Comparison of ENCODE assay signal across 19 cellular contexts in the genomic region with DNA sequence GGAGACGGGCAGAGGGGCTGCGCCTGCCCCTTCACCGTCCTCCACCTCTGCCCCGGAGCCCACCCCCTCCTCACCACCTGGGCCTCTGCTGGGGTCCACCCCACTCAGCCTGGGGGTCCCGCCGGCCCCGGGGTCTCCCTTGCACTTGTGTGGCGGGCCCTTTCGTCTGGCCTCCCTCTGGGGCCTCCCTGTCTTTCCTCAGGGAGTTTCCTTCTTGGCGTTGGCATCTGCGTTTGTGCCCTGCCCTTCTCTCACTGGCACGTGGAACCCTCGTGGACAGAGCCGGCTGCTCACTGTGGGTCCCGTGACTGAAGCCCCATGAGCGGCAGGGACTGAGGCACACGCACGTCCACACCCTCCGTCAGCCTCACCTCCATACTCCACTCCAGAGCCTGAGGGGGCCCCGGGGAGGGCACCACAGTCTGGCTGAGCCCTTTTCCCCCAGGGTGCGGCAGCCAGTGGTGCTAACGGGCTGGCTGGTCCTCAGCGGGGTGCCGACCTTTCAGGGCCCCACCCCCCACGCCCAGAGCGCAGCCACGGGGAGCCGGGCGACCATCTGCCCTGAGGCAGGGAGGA. TPM values are rescaled to one million over a fixed set of nuclear protein-coding genes. Genes with fewer than 3 reads are reported as not detected.
DNase-seq lines count a peak whose midpoint lies in the region; ATAC-seq, FAIRE-seq and TF ChIP-seq lines count a peak whose summit lies in the region.
"Had no signal": no experiment of that assay in that cellular context is flagged by ENCODE, and none has a peak within 500 bp of the region (broad histone marks: within the 10 kb centered on the region; RNA-seq: fewer than 3 reads in every experiment).

No MANE protein-coding gene starts in this region.

- FAIRE-seq in H1 (lab: Jason Lieb, UNC), result no peak
- FAIRE-seq: G401.6 had no signal

- DNase-seq in AG08396 (ENCODE audit: low spot score), result peak; percentile 5
- peak; percentile 28 for DNase-seq in D341Med (ENCODE audit: low spot score)
- no peak for DNase-seq in H1 (ENCODE audit: low read depth in 1 of 2, low spot score in 2 of 2)
- DNase-seq in posterior vena cava (ENCODE audit: low spot score), result peak; percentile 78
- no peak for DNase-seq in progenitor cell of endocrine pancreas (ENCODE audit: low spot score, unreplicated experiment)
- no peak for DNase-seq in activated CD8-positive, alpha-beta T cell treated with anti-CD3 and anti-CD28 coated beads for 36 hours
- no peak for DNase-seq in CD4-positive, alpha-beta memory T cell
- DNase-seq: CD4-positive, alpha-beta T cell; Kasumi-1; NCI-H1694; NCI-H2081; NCI-H2171 treated with DMSO at 0.1 percent for 48 hours; NCI-H524 treated with DMSO at 0.1 percent for 48 hours; NCI-H82 had no signal

- H3K27me3 Mint-ChIP-seq in progenitor cell of endocrine pancreas, result no peaks in the 10 kb centered on the region
- no peaks in the 10 kb centered on the region for H3K27me3 Mint-ChIP-seq in activated CD8-positive, alpha-beta T cell treated with anti-CD3 and anti-CD28 coated beads for 36 hours
- no peaks in the 10 kb centered on the region for H3K27me3 Mint-ChIP-seq in CD4-positive, alpha-beta memory T cell
- H3K27me3 Mint-ChIP-seq: CD4-positive, alpha-beta T cell had no signal

- H4K91ac ChIP-seq in H1 (replicated peaks; ENCODE audit: insufficient read length, low read length), result no peak overlapping the region

- H2BK15ac ChIP-seq in H1 (ENCODE audit: low read length), result no peak overlapping the region

- H3K27ac ChIP-seq in H1 (ENCODE audit: low read depth, low read length), result no peak overlapping the region
- no peak overlapping the region for H3K27ac ChIP-seq in CD4-positive, alpha-beta memory T cell (ENCODE audit: low read depth, low read length)
- H3K27ac ChIP-seq: BLaER1 had no signal

- no peak overlapping the region for H3K9ac ChIP-seq in H1 (replicated peaks in 1 of 4; ENCODE audit: extremely low read depth in 1 of 4, low read depth in 3 of 4, low read length in 3 of 4)
- H3K9ac ChIP-seq: BLaER1 had no signal

- peaks cover 11% of the 10 kb centered on the region for H3K9me3 Mint-ChIP-seq in progenitor cell of endocrine pancreas (ENCODE audit: low read depth)
- H3K9me3 Mint-ChIP-seq in activated CD8-positive, alpha-beta T cell treated with anti-CD3 and anti-CD28 coated beads for 36 hours, result peaks cover 15% of the 10 kb centered on the region
- H3K9me3 Mint-ChIP-seq in CD4-positive, alpha-beta memory T cell, result peaks cover 0 to 12% (median 8%) of the 10 kb centered on the region in 8 donors

- no peak overlapping the region for H2BK120ac ChIP-seq in H1 (replicated peaks; ENCODE audit: low read depth, low read length)

- H3K14ac ChIP-seq in H1 (ENCODE audit: insufficient read length), result no peak overlapping the region

- H3K4me1 Mint-ChIP-seq in progenitor cell of endocrine pancreas (ENCODE audit: low read depth), result no peaks in the 10 kb centered on the region
- no peaks in the 10 kb centered on the region for H3K4me1 Mint-ChIP-seq in activated CD8-positive, alpha-beta T cell treated with anti-CD3 and anti-CD28 coated beads for 36 hours (ENCODE audit: low read depth)
- H3K4me1 Mint-ChIP-seq in CD4-positive, alpha-beta memory T cell, result no peaks in the 10 kb centered on the region
- H3K4me1 Mint-ChIP-seq: GM23338 had no signal

- H3K4ac ChIP-seq in H1 (replicated peaks; ENCODE audit: insufficient read length, low read depth, low read length), result no peak overlapping the region

- H4K8ac ChIP-seq in H1 (ENCODE audit: extremely low read depth, insufficient read depth, low read length), result no peak overlapping the region

- no peak overlapping the region for H2BK20ac ChIP-seq in H1 (ENCODE audit: low read length)

- H3K27me3 ChIP-seq in H1 (replicated peaks in 1 of 4; ENCODE audit: control insufficient read depth in 3 of 4, extremely low read depth in 1 of 4, insufficient read depth in 3 of 4, low read length in 3 of 4), result no peaks in the 10 kb centered on the region
- H3K27me3 ChIP-seq in CD4-positive, alpha-beta memory T cell (ENCODE audit: insufficient read depth, low read length), result no peaks in the 10 kb centered on the region
- H3K27me3 ChIP-seq: BLaER1 had no signal

- TF ChIP-seq CTCF in H1 (IDR thresholded peaks at IDR 0.05; ENCODE audit: control extremely low read depth in 1 of 3, insufficient read depth in 1 of 3, low read depth in 1 of 3, low read length in 3 of 3) (no peak), progenitor cell of endocrine pancreas (IDR thresholded peaks at IDR 0.05; ENCODE audit: unreplicated experiment) (no peak)
- TF ChIP-seq CTCF in activated CD8-positive, alpha-beta T cell treated with anti-CD3 and anti-CD28 coated beads for 36 hours (IDR thresholded peaks at IDR 0.05), result no peak

- peaks cover 34 to 73% of the 10 kb centered on the region in 2 experiments for H3K9me3 ChIP-seq in H1 (ENCODE audit: insufficient read depth in 2 of 2, low read depth in 1 of 2, low read length in 1 of 2)
- no peaks in the 10 kb centered on the region for H3K9me3 ChIP-seq in CD4-positive, alpha-beta memory T cell (ENCODE audit: control insufficient read depth in 1 of 2, low read length in 2 of 2)

- TF ChIP-seq EP300 in H1 (IDR thresholded peaks at IDR 0.05; ENCODE audit: borderline replicate concordance in 1 of 2, low read depth in 2 of 2, low read length in 2 of 2), result no peak

- H3K4me3 ChIP-seq in H1 (ENCODE audit: extremely low read depth in 1 of 4, insufficient read depth in 2 of 4, low read depth in 3 of 4, low read length in 4 of 4), result no peak overlapping the region
- no peak overlapping the region for H3K4me3 ChIP-seq in CD4-positive, alpha-beta memory T cell (ENCODE audit: low read length in 2 of 2)
- H3K4me3 ChIP-seq: BLaER1, GM23338 had no signal

- no peaks in the 10 kb centered on the region for H4K20me1 ChIP-seq in H1 (replicated peaks in 1 of 2; ENCODE audit: control insufficient read depth in 1 of 2, insufficient read depth in 2 of 2, low read length in 2 of 2)
- H4K20me1 ChIP-seq: BLaER1 had no signal

- peaks cover 12% of the 10 kb centered on the region for H3K36me3 Mint-ChIP-seq in progenitor cell of endocrine pancreas (ENCODE audit: insufficient read depth)
- H3K36me3 Mint-ChIP-seq in activated CD8-positive, alpha-beta T cell treated with anti-CD3 and anti-CD28 coated beads for 36 hours (ENCODE audit: low read depth), result no peaks in the 10 kb centered on the region
- no peaks in the 10 kb centered on the region for H3K36me3 Mint-ChIP-seq in CD4-positive, alpha-beta memory T cell

- H3K4me1 ChIP-seq in H1 (replicated peaks in 1 of 4; ENCODE audit: control insufficient read depth in 3 of 4, insufficient read depth in 4 of 4, low read length in 3 of 4), result no peaks in the 10 kb centered on the region
- no peaks in the 10 kb centered on the region for H3K4me1 ChIP-seq in CD4-positive, alpha-beta memory T cell (ENCODE audit: insufficient read depth, low read length)
- H3K4me1 ChIP-seq: BLaER1 had no signal

- no peaks in the 10 kb centered on the region for H3K79me1 ChIP-seq in H1 (ENCODE audit: low read depth, low read length)

- H2AFZ ChIP-seq in H1 (ENCODE audit: low read length), result no peak overlapping the region
- H2AFZ ChIP-seq: GM23338 had no signal

- H4K5ac ChIP-seq in H1 (ENCODE audit: insufficient read length, low read depth, low read length), result no peak overlapping the region

- intact Hi-C loops in posterior vena cava (cut with DNase I), result no loop called here
- intact Hi-C loops in activated CD8-positive, alpha-beta T cell treated with anti-CD3 and anti-CD28 coated beads for 36 hours (cut with micrococcal nuclease), result no loop called here
- intact Hi-C loops in CD4-positive, alpha-beta memory T cell (cut with micrococcal nuclease), result no loop called here

- 93% methylated on average over 14 of the region's 29 CpGs; no CpG with 5 or more reads in 1 of the 2 experiments for WGBS in H1 (ENCODE audit: extremely low coverage in 1 of 2, insufficient coverage in 1 of 2, insufficient read length in 1 of 2, insufficient replicate concordance in 2 of 2, low coverage in 1 of 2, low lambda C conversion rate in 2 of 2, missing lambda C conversion rate in 1 of 2), 2 experiments

- H3K27ac Mint-ChIP-seq in progenitor cell of endocrine pancreas, result no peak overlapping the region
- H3K27ac Mint-ChIP-seq in activated CD8-positive, alpha-beta T cell treated with anti-CD3 and anti-CD28 coated beads for 36 hours, result no peak overlapping the region
- H3K27ac Mint-ChIP-seq in CD4-positive, alpha-beta memory T cell, result no peak overlapping the region
- H3K27ac Mint-ChIP-seq: CD4-positive, alpha-beta T cell; GM23338 had no signal

- peaks cover 5% of the 10 kb centered on the region; the same call in 1 of the 2 replicates for H3K23me2 ChIP-seq in H1 (ENCODE audit: low read depth, low read length)

- H3K4me2 ChIP-seq in H1 (ENCODE audit: insufficient read depth in 1 of 2, low read depth in 2 of 2, low read length in 2 of 2), result no peak overlapping the region
- H3K4me2 ChIP-seq: BLaER1, GM23338 had no signal

- H3K56ac ChIP-seq in H1 (replicated peaks; ENCODE audit: insufficient read length, low read depth, low read length), result no peak overlapping the region

- no peak overlapping the region for H3K18ac ChIP-seq in H1 (ENCODE audit: extremely low read depth, low read length)

- no peaks in the 10 kb centered on the region for H3K36me3 ChIP-seq in H1 (ENCODE audit: control insufficient read depth in 2 of 4, insufficient read depth in 4 of 4, low read length in 3 of 4)
- no peaks in the 10 kb centered on the region for H3K36me3 ChIP-seq in CD4-positive, alpha-beta memory T cell (ENCODE audit: insufficient read depth, low read length)

- no peak for TF ChIP-seq POLR2A in H1 (IDR thresholded peaks at IDR 0.05; ENCODE audit: control extremely low read depth in 1 of 2, low read depth in 2 of 2, low read length in 2 of 2)

- TF ChIP-seq RAD21 in H1 (IDR thresholded peaks at IDR 0.05 in 1 of 2, conservative IDR thresholded peaks at IDR 0.05 in 1 of 2; ENCODE audit: low read depth in 2 of 2, low read length in 2 of 2), result no peak

- no peak overlapping the region for H3K23ac ChIP-seq in H1 (ENCODE audit: insufficient read length)

- no peak overlapping the region for H3K4me3 Mint-ChIP-seq in progenitor cell of endocrine pancreas (ENCODE audit: low read depth)
- H3K4me3 Mint-ChIP-seq in activated CD8-positive, alpha-beta T cell treated with anti-CD3 and anti-CD28 coated beads for 36 hours, result no peak overlapping the region
- H3K4me3 Mint-ChIP-seq in CD4-positive, alpha-beta memory T cell, result no peak overlapping the region
- H3K4me3 Mint-ChIP-seq: CD4-positive, alpha-beta T cell; GM23338 had no signal

- no peak overlapping the region for H2BK12ac ChIP-seq in H1 (ENCODE audit: low read depth, low read length)

- no peak overlapping the region for H2BK5ac ChIP-seq in H1 (ENCODE audit: low read depth, low read length)

- H3K79me2 ChIP-seq in H1 (ENCODE audit: control insufficient read depth in 1 of 2, insufficient read depth in 2 of 2, low read length in 2 of 2), result no peaks in the 10 kb centered on the region

- CTCF ChIA-PET in H1 (lab: Charles Lee; ENCODE audit: partially characterized antibody), result no interaction called here
- CTCF ChIA-PET in activated CD8-positive, alpha-beta T cell treated with anti-CD3 and anti-CD28 coated beads for 36 hours (lab: Charles Lee), result no interaction called here
- CTCF ChIA-PET in CD4-positive, alpha-beta memory T cell (lab: Charles Lee; ENCODE audit: partially characterized antibody), result no interaction called here

- H2AK5ac ChIP-seq in H1 (ENCODE audit: low read depth, low read length), result peak overlapping the region; percentile 96; the same call in 1 of the 2 replicates

- POLR2A ChIA-PET in H1 (lab: Charles Lee; ENCODE audit: partially characterized antibody), result no interaction called here
- POLR2A ChIA-PET in activated CD8-positive, alpha-beta T cell treated with anti-CD3 and anti-CD28 coated beads for 36 hours (lab: Charles Lee), result no interaction called here
- POLR2A ChIA-PET in CD4-positive, alpha-beta memory T cell (lab: Charles Lee; ENCODE audit: partially characterized antibody), result no interaction called here

- ATAC-seq in HG03457 (IDR thresholded peaks at IDR 0.05; ENCODE audit: unreplicated experiment), result no peak
- ATAC-seq in activated CD8-positive, alpha-beta T cell treated with anti-CD3 and anti-CD28 coated beads for 36 hours, result no peak
- ATAC-seq: GM23338, Panc1 had no signal

RNA-seq across cellular contexts. Expression of a gene that starts 52.9 kb away (rescaled TPM):
- 35.4 and 37.2 TPM in 2 replicates for total RNA-seq in H1 (2021; fragmentation: NEBNext Ultra II Directional; extraction: Animal tissue kit (Norgen Biotek cat#: 25700))
- polyA plus RNA-seq in H1 (2011; rRNA removed), result 32.5 and 52.0 TPM in 2 replicates
- 27.2 TPM for polyA plus RNA-seq in H1 (2011; cell fraction: cytosol; rRNA removed)
- 23.8 TPM for polyA plus RNA-seq in H1 (2011; cell fraction: nucleus; rRNA removed)
- 13.6 to 21.0 TPM (median 17.4 TPM) in 4 replicates for polyA plus RNA-seq in H1 (2012, experiment 1 of 2)
- polyA plus RNA-seq in H1 (2012, experiment 2 of 2), result 10.2 TPM
- 18.6 TPM for polyA plus RNA-seq in H1 (2013, experiment 1 of 2)
- 18.9 TPM for polyA plus RNA-seq in H1 (2013, experiment 2 of 2)
- 4.4 and 6.2 TPM in 2 replicates for polyA minus RNA-seq in H1 (2011; rRNA and poly(A)+ RNA removed)
- 23.5 TPM for polyA minus RNA-seq in H1 (2011; cell fraction: cytosol; rRNA and poly(A)+ RNA removed)
- polyA minus RNA-seq in H1 (2011; cell fraction: nucleus; rRNA and poly(A)+ RNA removed), result 36.3 TPM
- total RNA-seq in posterior vena cava, result 1 to 10 TPM; 5.6 to 9.0 TPM
- 24.0 and 27.1 TPM in 2 replicates for total RNA-seq in progenitor cell of endocrine pancreas
- total RNA-seq in activated CD8-positive, alpha-beta T cell treated with anti-CD3 and anti-CD28 coated beads for 36 hours, result 1 to 10 TPM; 3.3 to 4.4 TPM
- under 1 TPM; 0.25 to 0.29 TPM for total RNA-seq in CD4-positive, alpha-beta memory T cell
- polyA plus RNA-seq in CD4-positive, alpha-beta memory T cell, result not detected

Comparison
In these comparisons a context has a peak if more than half of its experiments do, and no peak if none do; other contexts are left out.
1. DNase-seq: peak in AG08396 (single experiment), D341Med (single experiment) and posterior vena cava (single experiment); none in H1 (0 of 2), progenitor cell of endocrine pancreas (single experiment), activated CD8-positive, alpha-beta T cell treated with anti-CD3 and anti-CD28 coated beads for 36 hours (single experiment) and CD4-positive, alpha-beta memory T cell (0 of 5).